Comparison of ENCODE assay signal across 2 cellular contexts in the genomic region with DNA sequence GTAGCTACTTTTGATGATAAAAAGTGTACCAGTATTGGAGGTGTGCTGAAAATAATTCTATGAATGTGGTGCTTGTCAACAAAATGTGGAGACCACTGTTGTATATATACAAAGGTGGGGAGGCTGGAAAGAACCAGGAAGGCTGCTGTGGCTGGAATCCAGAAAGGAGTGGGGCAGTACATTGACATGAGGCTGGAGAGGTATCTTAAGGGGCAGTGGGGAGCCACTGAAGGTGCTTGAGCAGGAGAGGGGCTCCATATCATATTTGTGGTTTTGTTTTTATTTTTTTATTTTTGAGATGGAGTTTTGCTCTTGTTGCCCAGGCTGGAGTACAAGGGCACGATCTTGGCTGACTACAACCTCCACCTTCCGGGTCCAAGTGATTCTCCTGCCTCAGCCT.
TF ChIP-seq lines count a peak whose summit lies in the region.

No MANE protein-coding gene starts in this region.

TF ChIP-seq in HEK293, 187 proteins besides CTCF, POLR2A, EP300 and RAD21:
- TF ChIP-seq ZNF16 (tag by site-specific recombination; IDR thresholded peaks at IDR 0.05; ENCODE audit: low read depth) (peak; percentile 80), ZNF629 (tag by site-specific recombination; IDR thresholded peaks at IDR 0.05) (no peak)
- TF ChIP-seq, protein P1, sequence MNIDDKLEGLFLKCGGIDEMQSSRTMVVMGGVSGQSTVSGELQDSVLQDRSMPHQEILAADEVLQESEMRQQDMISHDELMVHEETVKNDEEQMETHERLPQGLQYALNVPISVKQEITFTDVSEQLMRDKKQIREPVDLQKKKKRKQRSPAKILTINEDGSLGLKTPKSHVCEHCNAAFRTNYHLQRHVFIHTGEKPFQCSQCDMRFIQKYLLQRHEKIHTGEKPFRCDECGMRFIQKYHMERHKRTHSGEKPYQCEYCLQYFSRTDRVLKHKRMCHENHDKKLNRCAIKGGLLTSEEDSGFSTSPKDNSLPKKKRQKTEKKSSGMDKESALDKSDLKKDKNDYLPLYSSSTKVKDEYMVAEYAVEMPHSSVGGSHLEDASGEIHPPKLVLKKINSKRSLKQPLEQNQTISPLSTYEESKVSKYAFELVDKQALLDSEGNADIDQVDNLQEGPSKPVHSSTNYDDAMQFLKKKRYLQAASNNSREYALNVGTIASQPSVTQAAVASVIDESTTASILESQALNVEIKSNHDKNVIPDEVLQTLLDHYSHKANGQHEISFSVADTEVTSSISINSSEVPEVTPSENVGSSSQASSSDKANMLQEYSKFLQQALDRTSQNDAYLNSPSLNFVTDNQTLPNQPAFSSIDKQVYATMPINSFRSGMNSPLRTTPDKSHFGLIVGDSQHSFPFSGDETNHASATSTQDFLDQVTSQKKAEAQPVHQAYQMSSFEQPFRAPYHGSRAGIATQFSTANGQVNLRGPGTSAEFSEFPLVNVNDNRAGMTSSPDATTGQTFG (tag by site-specific recombination; IDR thresholded peaks at IDR 0.05; ENCODE audit: borderline replicate concordance): no peak
- TF ChIP-seq, protein P2, sequence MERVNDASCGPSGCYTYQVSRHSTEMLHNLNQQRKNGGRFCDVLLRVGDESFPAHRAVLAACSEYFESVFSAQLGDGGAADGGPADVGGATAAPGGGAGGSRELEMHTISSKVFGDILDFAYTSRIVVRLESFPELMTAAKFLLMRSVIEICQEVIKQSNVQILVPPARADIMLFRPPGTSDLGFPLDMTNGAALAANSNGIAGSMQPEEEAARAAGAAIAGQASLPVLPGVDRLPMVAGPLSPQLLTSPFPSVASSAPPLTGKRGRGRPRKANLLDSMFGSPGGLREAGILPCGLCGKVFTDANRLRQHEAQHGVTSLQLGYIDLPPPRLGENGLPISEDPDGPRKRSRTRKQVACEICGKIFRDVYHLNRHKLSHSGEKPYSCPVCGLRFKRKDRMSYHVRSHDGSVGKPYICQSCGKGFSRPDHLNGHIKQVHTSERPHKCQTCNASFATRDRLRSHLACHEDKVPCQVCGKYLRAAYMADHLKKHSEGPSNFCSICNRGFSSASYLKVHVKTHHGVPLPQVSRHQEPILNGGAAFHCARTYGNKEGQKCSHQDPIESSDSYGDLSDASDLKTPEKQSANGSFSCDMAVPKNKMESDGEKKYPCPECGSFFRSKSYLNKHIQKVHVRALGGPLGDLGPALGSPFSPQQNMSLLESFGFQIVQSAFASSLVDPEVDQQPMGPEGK (tag by site-specific recombination; IDR thresholded peaks at IDR 0.05): no peak

TF ChIP-seq in SK-N-SH, 30 proteins besides CTCF, POLR2A, EP300 and RAD21 (continued from another document):
- TF ChIP-seq RXRA (IDR thresholded peaks at IDR 0.05; ENCODE audit: borderline replicate concordance, low read depth) (no peak), MEF2A (IDR thresholded peaks at IDR 0.05; ENCODE audit: borderline replicate concordance, low read depth) (no peak), TEAD4 (IDR thresholded peaks at IDR 0.05; ENCODE audit: borderline replicate concordance, insufficient read depth) (no peak), RCOR1 (IDR thresholded peaks at IDR 0.05; ENCODE audit: low read length) (no peak), SIN3A (IDR thresholded peaks at IDR 0.05; ENCODE audit: borderline replicate concordance, low read depth, low read length) (no peak), GATA2 (CRISPR knock-in tag; IDR thresholded peaks at IDR 0.05) (no peak)
- TF ChIP-seq, protein P3, sequence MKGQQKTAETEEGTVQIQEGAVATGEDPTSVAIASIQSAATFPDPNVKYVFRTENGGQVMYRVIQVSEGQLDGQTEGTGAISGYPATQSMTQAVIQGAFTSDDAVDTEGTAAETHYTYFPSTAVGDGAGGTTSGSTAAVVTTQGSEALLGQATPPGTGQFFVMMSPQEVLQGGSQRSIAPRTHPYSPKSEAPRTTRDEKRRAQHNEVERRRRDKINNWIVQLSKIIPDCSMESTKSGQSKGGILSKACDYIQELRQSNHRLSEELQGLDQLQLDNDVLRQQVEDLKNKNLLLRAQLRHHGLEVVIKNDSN (IDR thresholded peaks at IDR 0.05; ENCODE audit: borderline replicate concordance, low read depth): no peak
- TF ChIP-seq, protein P4, sequence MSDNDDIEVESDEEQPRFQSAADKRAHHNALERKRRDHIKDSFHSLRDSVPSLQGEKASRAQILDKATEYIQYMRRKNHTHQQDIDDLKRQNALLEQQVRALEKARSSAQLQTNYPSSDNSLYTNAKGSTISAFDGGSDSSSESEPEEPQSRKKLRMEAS (IDR thresholded peaks at IDR 0.05; ENCODE audit: low read depth): no peak
- TF ChIP-seq, protein P5, sequence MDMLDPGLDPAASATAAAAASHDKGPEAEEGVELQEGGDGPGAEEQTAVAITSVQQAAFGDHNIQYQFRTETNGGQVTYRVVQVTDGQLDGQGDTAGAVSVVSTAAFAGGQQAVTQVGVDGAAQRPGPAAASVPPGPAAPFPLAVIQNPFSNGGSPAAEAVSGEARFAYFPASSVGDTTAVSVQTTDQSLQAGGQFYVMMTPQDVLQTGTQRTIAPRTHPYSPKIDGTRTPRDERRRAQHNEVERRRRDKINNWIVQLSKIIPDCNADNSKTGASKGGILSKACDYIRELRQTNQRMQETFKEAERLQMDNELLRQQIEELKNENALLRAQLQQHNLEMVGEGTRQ (IDR thresholded peaks at IDR 0.05; ENCODE audit: borderline replicate concordance, low read depth, low read length): no peak
TF ChIP-seq in SK-N-SH: peak in this region for 0.
